8 cellular contexts compared by ENCODE assay signal in genomic region chr6:27312950-27313271, GRCh38. TPM values are rescaled to one million over a fixed set of nuclear protein-coding genes. Genes with fewer than 3 reads are reported as not detected.
DNase-seq lines count a peak whose midpoint lies in the region; ATAC-seq and TF ChIP-seq lines count a peak whose summit lies in the region.

No MANE protein-coding gene starts in this region.

- peaks cover 4 to 6% of the 10 kb centered on the region in 2 experiments for H3K4me1 ChIP-seq in trophoblast cell (ENCODE audit: control insufficient read depth in 1 of 2, insufficient read depth in 2 of 2, low read length in 2 of 2)

- H3K4me3 ChIP-seq in dorsolateral prefrontal cortex: peak overlapping the region in 46 of 59 donors; percentile 26 to 64 (median 51)
- no peak overlapping the region for H3K4me3 ChIP-seq in trophoblast cell (ENCODE audit: low read depth, low read length)

- no peak overlapping the region for H4K91ac ChIP-seq in trophoblast cell (ENCODE audit: low read depth, low read length)

- no peak overlapping the region for H2BK12ac ChIP-seq in trophoblast cell (ENCODE audit: low read length)

- no peak overlapping the region for H2AFZ ChIP-seq in trophoblast cell (ENCODE audit: insufficient read depth, low read length, poor library complexity)

- H3K27ac Mint-ChIP-seq in IgD-negative memory B cell: peak overlapping the region in 2 of 3 donors; percentile 27 to 53

- no peak overlapping the region for H2AK5ac ChIP-seq in trophoblast cell (ENCODE audit: low read length)

- no peak overlapping the region for H2BK5ac ChIP-seq in trophoblast cell (ENCODE audit: low read depth, low read length, poor library complexity)

- intact Hi-C loops in dorsolateral prefrontal cortex (cut with DNase I): no loop called here

- ATAC-seq in GM19351 (IDR thresholded peaks at IDR 0.05; ENCODE audit: unreplicated experiment): peak; percentile 58

- no peak overlapping the region for H4K8ac ChIP-seq in trophoblast cell (ENCODE audit: low read depth, low read length)

- H3K27me3 ChIP-seq in dorsolateral prefrontal cortex (peaks cover 2 to 96% (median 63%) of the 10 kb centered on the region in 45 donors), trophoblast cell (ENCODE audit: insufficient read depth, low read length) (peaks cover 12% of the 10 kb centered on the region)

- no peak overlapping the region for H3K14ac ChIP-seq in trophoblast cell (ENCODE audit: low read length)

- H3K4me3 Mint-ChIP-seq in IgD-negative memory B cell: peak overlapping the region; percentile 82 to 92 (median 88)

- H3K79me1 ChIP-seq in trophoblast cell (ENCODE audit: low read length): no peaks in the 10 kb centered on the region

- H3K4me1 Mint-ChIP-seq in IgD-negative memory B cell: peaks cover 0 to 7% (median 2%) of the 10 kb centered on the region in 3 donors

- H3K4me2 ChIP-seq in trophoblast cell (ENCODE audit: low read length): peak overlapping the region; percentile 99

- no peak overlapping the region for H3K4ac ChIP-seq in trophoblast cell (ENCODE audit: low read depth, low read length)

- H2BK120ac ChIP-seq in trophoblast cell (ENCODE audit: insufficient read depth, low read length, poor library complexity): no peak overlapping the region

- H3K23ac ChIP-seq in trophoblast cell (ENCODE audit: low read length): no peak overlapping the region

- H3K36me3 ChIP-seq in trophoblast cell (ENCODE audit: control insufficient read depth in 1 of 2, insufficient read depth in 2 of 2, low read length in 2 of 2): no peaks in the 10 kb centered on the region

- DNase-seq in dorsolateral prefrontal cortex (no peak), trophoblast cell (no peak), islet precursor cell (no peak), midbrain (lab: John Stamatoyannopoulos, UW) (no peak), NCI-H526 treated with DMSO at 0.1 percent for 48 hours (lab: John Stamatoyannopoulos, UW) (no peak), GM03348 (ENCODE audit: low spot score) (no peak)

- H3K36me3 Mint-ChIP-seq in IgD-negative memory B cell: no peaks in the 10 kb centered on the region

- H3K27me3 Mint-ChIP-seq in IgD-negative memory B cell: peaks cover 37% of the 10 kb centered on the region

- peaks cover 3% of the 10 kb centered on the region for H3K9me3 ChIP-seq in trophoblast cell (ENCODE audit: insufficient read depth, low read depth, low read length)

- H3K79me2 ChIP-seq in trophoblast cell (ENCODE audit: control insufficient read depth, insufficient read depth, low read length, poor library complexity): no peaks in the 10 kb centered on the region

- H3K18ac ChIP-seq in trophoblast cell (ENCODE audit: low read length): no peak overlapping the region

- H3K27ac ChIP-seq in dorsolateral prefrontal cortex (no peak overlapping the region), trophoblast cell (ENCODE audit: low read depth, low read length) (no peak overlapping the region)

- WGBS in trophoblast cell (ENCODE audit: extremely low coverage, insufficient coverage, insufficient read length): no CpG with 5 or more reads among the region's 8 CpGs

- peaks cover 0 to 2% (median 0%) of the 10 kb centered on the region in 3 donors for H3K9me3 Mint-ChIP-seq in IgD-negative memory B cell

- no peak overlapping the region for H4K12ac ChIP-seq in trophoblast cell (ENCODE audit: low read depth, low read length)

- TF ChIP-seq CTCF in dorsolateral prefrontal cortex (IDR thresholded peaks at IDR 0.05 in 54 of 56, conservative IDR thresholded peaks at IDR 0.05 in 2 of 56; ENCODE audit: low read depth in 1 of 56, partially characterized antibody in 56 of 56): peak in 7 of 56 donors; percentile 1 to 21 (median 3)

- H3K9ac ChIP-seq in trophoblast cell (ENCODE audit: low read length): no peak overlapping the region

RNA-seq across cellular contexts. Expression of gene POM121L2, which starts 0.8 kb away (rescaled TPM):
- not detected for polyA plus RNA-seq in IgD-negative memory B cell
- total RNA-seq in dorsolateral prefrontal cortex: 1 to 10 TPM in 1 of 120 experiments, under 1 TPM in 44, not detected in 75; 0.14 to 1.0 (median 0.28) TPM
- 0.01 TPM in 2 replicates for polyA plus RNA-seq in trophoblast cell (2013)
